ENCODE assay signal across 1 cellular context in the genomic region with DNA sequence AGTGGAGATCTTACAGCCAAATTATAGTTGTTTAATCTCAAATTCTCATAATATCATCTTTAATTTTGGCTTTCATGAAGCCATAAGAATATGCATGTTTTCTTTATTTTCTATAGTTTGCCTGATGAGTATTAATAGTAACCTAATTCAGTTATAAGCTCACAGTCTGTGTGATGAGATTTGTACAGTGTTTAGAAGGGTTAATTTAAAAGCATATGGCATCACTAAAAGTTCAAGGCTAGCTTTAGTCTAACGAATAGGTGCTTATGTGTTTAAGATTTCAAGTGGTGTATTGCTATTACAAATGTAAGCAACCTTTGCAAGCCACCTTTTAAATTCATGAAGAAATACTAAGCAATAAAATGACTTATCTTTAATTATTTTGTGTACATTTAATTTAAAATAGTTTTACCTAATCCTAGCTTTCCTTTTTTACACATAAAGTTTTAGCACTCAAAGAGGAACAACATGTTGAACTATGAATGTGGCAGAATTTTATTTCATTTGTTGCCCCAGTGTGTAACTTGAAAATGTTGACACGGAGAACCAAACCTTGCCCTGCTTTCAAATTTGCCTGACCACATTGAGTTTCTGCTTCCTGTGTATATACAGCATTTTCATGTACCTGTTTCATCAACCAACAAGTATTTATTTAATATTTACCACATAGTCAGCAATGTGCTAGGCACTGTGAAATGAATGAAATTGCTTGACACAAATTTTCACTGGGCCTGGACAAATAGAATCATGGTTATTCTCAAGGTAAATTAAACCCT.
TF ChIP-seq lines count a peak whose summit lies in the region.

No MANE protein-coding gene starts in this region.

TF ChIP-seq in WTC11, 78 proteins besides CTCF, POLR2A, EP300 and RAD21 (continued from another document):
- TF ChIP-seq, protein P1, sequence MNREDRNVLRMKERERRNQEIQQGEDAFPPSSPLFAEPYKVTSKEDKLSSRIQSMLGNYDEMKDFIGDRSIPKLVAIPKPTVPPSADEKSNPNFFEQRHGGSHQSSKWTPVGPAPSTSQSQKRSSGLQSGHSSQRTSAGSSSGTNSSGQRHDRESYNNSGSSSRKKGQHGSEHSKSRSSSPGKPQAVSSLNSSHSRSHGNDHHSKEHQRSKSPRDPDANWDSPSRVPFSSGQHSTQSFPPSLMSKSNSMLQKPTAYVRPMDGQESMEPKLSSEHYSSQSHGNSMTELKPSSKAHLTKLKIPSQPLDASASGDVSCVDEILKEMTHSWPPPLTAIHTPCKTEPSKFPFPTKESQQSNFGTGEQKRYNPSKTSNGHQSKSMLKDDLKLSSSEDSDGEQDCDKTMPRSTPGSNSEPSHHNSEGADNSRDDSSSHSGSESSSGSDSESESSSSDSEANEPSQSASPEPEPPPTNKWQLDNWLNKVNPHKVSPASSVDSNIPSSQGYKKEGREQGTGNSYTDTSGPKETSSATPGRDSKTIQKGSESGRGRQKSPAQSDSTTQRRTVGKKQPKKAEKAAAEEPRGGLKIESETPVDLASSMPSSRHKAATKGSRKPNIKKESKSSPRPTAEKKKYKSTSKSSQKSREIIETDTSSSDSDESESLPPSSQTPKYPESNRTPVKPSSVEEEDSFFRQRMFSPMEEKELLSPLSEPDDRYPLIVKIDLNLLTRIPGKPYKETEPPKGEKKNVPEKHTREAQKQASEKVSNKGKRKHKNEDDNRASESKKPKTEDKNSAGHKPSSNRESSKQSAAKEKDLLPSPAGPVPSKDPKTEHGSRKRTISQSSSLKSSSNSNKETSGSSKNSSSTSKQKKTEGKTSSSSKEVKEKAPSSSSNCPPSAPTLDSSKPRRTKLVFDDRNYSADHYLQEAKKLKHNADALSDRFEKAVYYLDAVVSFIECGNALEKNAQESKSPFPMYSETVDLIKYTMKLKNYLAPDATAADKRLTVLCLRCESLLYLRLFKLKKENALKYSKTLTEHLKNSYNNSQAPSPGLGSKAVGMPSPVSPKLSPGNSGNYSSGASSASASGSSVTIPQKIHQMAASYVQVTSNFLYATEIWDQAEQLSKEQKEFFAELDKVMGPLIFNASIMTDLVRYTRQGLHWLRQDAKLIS (CRISPR knock-in tag; IDR thresholded peaks at IDR 0.05; ENCODE audit: borderline replicate concordance), result no peak
- TF ChIP-seq, protein P2, sequence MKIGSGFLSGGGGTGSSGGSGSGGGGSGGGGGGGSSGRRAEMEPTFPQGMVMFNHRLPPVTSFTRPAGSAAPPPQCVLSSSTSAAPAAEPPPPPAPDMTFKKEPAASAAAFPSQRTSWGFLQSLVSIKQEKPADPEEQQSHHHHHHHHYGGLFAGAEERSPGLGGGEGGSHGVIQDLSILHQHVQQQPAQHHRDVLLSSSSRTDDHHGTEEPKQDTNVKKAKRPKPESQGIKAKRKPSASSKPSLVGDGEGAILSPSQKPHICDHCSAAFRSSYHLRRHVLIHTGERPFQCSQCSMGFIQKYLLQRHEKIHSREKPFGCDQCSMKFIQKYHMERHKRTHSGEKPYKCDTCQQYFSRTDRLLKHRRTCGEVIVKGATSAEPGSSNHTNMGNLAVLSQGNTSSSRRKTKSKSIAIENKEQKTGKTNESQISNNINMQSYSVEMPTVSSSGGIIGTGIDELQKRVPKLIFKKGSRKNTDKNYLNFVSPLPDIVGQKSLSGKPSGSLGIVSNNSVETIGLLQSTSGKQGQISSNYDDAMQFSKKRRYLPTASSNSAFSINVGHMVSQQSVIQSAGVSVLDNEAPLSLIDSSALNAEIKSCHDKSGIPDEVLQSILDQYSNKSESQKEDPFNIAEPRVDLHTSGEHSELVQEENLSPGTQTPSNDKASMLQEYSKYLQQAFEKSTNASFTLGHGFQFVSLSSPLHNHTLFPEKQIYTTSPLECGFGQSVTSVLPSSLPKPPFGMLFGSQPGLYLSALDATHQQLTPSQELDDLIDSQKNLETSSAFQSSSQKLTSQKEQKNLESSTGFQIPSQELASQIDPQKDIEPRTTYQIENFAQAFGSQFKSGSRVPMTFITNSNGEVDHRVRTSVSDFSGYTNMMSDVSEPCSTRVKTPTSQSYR (CRISPR knock-in tag; IDR thresholded peaks at IDR 0.05), result no peak
- TF ChIP-seq, protein P3, sequence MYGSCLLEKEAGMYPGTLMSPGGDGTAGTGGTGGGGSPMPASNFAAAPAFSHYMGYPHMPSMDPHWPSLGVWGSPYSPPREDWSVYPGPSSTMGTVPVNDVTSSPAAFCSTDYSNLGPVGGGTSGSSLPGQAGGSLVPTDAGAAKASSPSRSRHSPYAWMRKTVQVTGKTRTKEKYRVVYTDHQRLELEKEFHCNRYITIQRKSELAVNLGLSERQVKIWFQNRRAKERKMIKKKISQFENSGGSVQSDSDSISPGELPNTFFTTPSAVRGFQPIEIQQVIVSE (CRISPR knock-in tag; IDR thresholded peaks at IDR 0.05; ENCODE audit: borderline replicate concordance), result no peak
- TF ChIP-seq SMAD4 (CRISPR knock-in tag; IDR thresholded peaks at IDR 0.05) (no peak), FOXP1 (CRISPR knock-in tag; IDR thresholded peaks at IDR 0.05; ENCODE audit: borderline replicate concordance) (no peak), EMX1 (CRISPR knock-in tag; IDR thresholded peaks at IDR 0.05) (no peak), TP53 (CRISPR knock-in tag; IDR thresholded peaks at IDR 0.05) (no peak)
TF ChIP-seq in WTC11: peak in this region for 0.
